8 cellular contexts compared by ENCODE assay signal in genomic region chr2:169694894-169695260, GRCh38. TPM values are rescaled to one million over a fixed set of nuclear protein-coding genes. Genes with fewer than 3 reads are reported as not detected.
DNase-seq lines count a peak whose midpoint lies in the region; ATAC-seq and TF ChIP-seq lines count a peak whose summit lies in the region.
"Had no signal": no experiment of that assay in that cellular context is flagged by ENCODE, and none has a peak within 500 bp of the region (broad histone marks: within the 10 kb centered on the region; RNA-seq: fewer than 3 reads in every experiment).

No MANE protein-coding gene starts in this region.

- H3K27ac ChIP-seq in HEK293 (ENCODE audit: extremely low read depth, low read depth, low read length) (peak overlapping the region; percentile 63), hepatocyte (peak overlapping the region; percentile 89), smooth muscle cell (ENCODE audit: low read depth) (peak overlapping the region; percentile 81)

- H2AFZ ChIP-seq in hepatocyte (peak overlapping the region; percentile 64), smooth muscle cell (ENCODE audit: low read depth) (peak overlapping the region; percentile 76)

- WGBS in hepatocyte (ENCODE audit: low lambda C conversion rate, missing lambda C conversion rate): 55% methylated on average over 8 of the region's 8 CpGs
- 58% methylated on average over 8 of the region's 8 CpGs for WGBS in smooth muscle cell (ENCODE audit: low lambda C conversion rate)

- peak overlapping the region; percentile 87 for H3K4me2 ChIP-seq in hepatocyte
- peak overlapping the region; percentile 85 for H3K4me2 ChIP-seq in smooth muscle cell

- H3K9me3 ChIP-seq in HEK293 (ENCODE audit: control insufficient read depth, insufficient read depth, low read depth, low read length): no peaks in the 10 kb centered on the region
- H3K9me3 ChIP-seq in hepatocyte (ENCODE audit: low read depth): no peaks in the 10 kb centered on the region
- no peaks in the 10 kb centered on the region for H3K9me3 ChIP-seq in smooth muscle cell (replicated peaks; ENCODE audit: low read depth)

- H3K4me1 ChIP-seq in HEK293 (ENCODE audit: control insufficient read depth, insufficient read depth, low read length): no peaks in the 10 kb centered on the region; the same call in 1 of the 2 replicates
- no peaks in the 10 kb centered on the region for H3K4me1 ChIP-seq in hepatocyte (ENCODE audit: insufficient read depth)
- H3K4me1 ChIP-seq in smooth muscle cell (ENCODE audit: low read depth): peaks cover 3% of the 10 kb centered on the region

- peaks cover 3% of the 10 kb centered on the region for H3F3A ChIP-seq in smooth muscle cell (ENCODE audit: low read depth)

- TF ChIP-seq CTCF in HEK293 (tag by site-specific recombination; IDR thresholded peaks at IDR 0.05) (no peak), WI38 (IDR thresholded peaks at IDR 0.05; ENCODE audit: low read depth, low read length) (no peak), hepatocyte (IDR thresholded peaks at IDR 0.05; ENCODE audit: poor library complexity) (no peak), smooth muscle cell (IDR thresholded peaks at IDR 0.05; ENCODE audit: borderline replicate concordance, insufficient read depth, poor library complexity, severe bottlenecking) (no peak)

- H3K36me3 ChIP-seq in HEK293 (ENCODE audit: control insufficient read depth in 2 of 2, insufficient read depth in 1 of 2, low read length in 2 of 2): peaks cover 8 to 17% of the 10 kb centered on the region in 2 experiments; a peak in 2 of 3 replicates
- H3K36me3 ChIP-seq in hepatocyte (replicated peaks; ENCODE audit: insufficient read depth, low read depth): no peaks in the 10 kb centered on the region
- no peaks in the 10 kb centered on the region for H3K36me3 ChIP-seq in smooth muscle cell (ENCODE audit: low read depth)

- POLR2A ChIA-PET in HEK293 (lab: Yijun Ruan, JAX): interaction anchor here (0.9 to 1.8 kb wide), 4 partner anchors 32 to 110 kb away, joined by 3 to 6 read pairs (median 4); partner anchors contain the start of gene PPIG

- H3K27me3 ChIP-seq in hepatocyte (no peaks in the 10 kb centered on the region), smooth muscle cell (ENCODE audit: low read depth) (no peaks in the 10 kb centered on the region)

- H4K20me1 ChIP-seq in hepatocyte (ENCODE audit: insufficient read depth, poor library complexity, severe bottlenecking): no peaks in the 10 kb centered on the region
- no peaks in the 10 kb centered on the region for H4K20me1 ChIP-seq in smooth muscle cell (ENCODE audit: low read depth)

- H3K79me2 ChIP-seq in hepatocyte (peaks cover 4% of the 10 kb centered on the region), smooth muscle cell (ENCODE audit: low read depth) (no peaks in the 10 kb centered on the region)

- H3K9ac ChIP-seq in smooth muscle cell (ENCODE audit: low read depth): peak overlapping the region; percentile 92

- CTCF ChIA-PET in HEK293 (lab: Yijun Ruan, JAX): no interaction called here

- DNase-seq in hepatocyte (ENCODE audit: low spot score) (no peak), smooth muscle cell (lab: John Stamatoyannopoulos, UW; ENCODE audit: unreplicated experiment) (no peak), head of caudate nucleus (no peak)

- no peaks in the 10 kb centered on the region for H3K9me2 ChIP-seq in hepatocyte (replicated peaks; ENCODE audit: insufficient read depth)

- ATAC-seq in GM21381 (IDR thresholded peaks at IDR 0.05; ENCODE audit: unreplicated experiment): no peak
- no peak for ATAC-seq in GM18873 (IDR thresholded peaks at IDR 0.05; ENCODE audit: low FRiP score, unreplicated experiment)

- H3K4me3 ChIP-seq in HEK293 (ENCODE audit: low read depth, low read length) (peak overlapping the region; percentile 87), WI38 (ENCODE audit: low read depth, low read length) (peak overlapping the region; percentile 90), hepatocyte (peak overlapping the region; percentile 45), smooth muscle cell (peak overlapping the region; percentile 83)

- intact Hi-C loops in head of caudate nucleus (cut with DNase I): loop anchor here (10.0 kb wide), 1 partner anchor 50 kb away; no protein-coding TSS in a partner anchor

TF ChIP-seq in HEK293, 187 proteins besides CTCF, POLR2A, EP300 and RAD21 (continues in another document):
- TF ChIP-seq PRDM6 (tag by site-specific recombination; IDR thresholded peaks at IDR 0.05): no peak
- no peak for TF ChIP-seq ZNF426 (tag by site-specific recombination; IDR thresholded peaks at IDR 0.05)
- no peak for TF ChIP-seq ZNF777 (tag by site-specific recombination; IDR thresholded peaks at IDR 0.05; ENCODE audit: borderline replicate concordance)
- no peak for TF ChIP-seq ZNF148 (tag by site-specific recombination; IDR thresholded peaks at IDR 0.05; ENCODE audit: borderline replicate concordance)
- TF ChIP-seq, protein P1, sequence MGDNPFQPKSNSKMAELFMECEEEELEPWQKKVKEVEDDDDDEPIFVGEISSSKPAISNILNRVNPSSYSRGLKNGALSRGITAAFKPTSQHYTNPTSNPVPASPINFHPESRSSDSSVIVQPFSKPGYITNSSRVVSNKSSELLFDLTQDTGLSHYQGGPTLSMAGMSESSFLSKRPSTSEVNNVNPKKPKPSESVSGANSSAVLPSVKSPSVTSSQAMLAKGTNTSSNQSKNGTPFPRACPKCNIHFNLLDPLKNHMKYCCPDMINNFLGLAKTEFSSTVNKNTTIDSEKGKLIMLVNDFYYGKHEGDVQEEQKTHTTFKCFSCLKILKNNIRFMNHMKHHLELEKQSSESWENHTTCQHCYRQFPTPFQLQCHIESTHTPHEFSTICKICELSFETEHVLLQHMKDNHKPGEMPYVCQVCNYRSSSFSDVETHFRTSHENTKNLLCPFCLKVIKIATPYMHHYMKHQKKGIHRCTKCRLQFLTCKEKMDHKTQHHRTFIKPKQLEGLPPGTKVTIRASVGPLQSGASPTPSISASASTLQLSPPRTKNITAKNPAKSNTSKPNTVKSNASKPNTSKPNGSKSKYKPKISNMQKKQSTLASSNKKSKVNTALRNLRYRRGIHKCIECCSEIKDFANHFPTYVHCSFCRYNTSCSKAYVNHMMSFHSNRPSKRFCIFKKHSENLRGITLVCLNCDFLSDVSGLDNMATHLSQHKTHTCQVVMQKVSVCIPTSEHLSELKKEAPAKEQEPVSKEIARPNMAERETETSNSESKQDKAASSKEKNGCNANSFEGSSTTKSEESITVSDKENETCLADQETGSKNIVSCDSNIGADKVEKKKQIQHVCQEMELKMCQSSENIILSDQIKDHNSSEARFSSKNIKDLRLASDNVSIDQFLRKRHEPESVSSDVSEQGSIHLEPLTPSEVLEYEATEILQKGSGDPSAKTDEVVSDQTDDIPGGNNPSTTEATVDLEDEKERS (tag by site-specific recombination; IDR thresholded peaks at IDR 0.05): no peak
- no peak for TF ChIP-seq ZBTB20 (tag by site-specific recombination; IDR thresholded peaks at IDR 0.05)
- TF ChIP-seq HOXC10 (CRISPR knock-in tag; IDR thresholded peaks at IDR 0.05): no peak
- TF ChIP-seq ZNF521 (tag by site-specific recombination; IDR thresholded peaks at IDR 0.05): no peak
- no peak for TF ChIP-seq ZNF677 (tag by site-specific recombination; IDR thresholded peaks at IDR 0.05)

RNA-seq across cellular contexts. Expression of gene PHOSPHO2, which starts 0.6 kb away (rescaled TPM):
- total RNA-seq in hepatocyte: 7.2 and 8.1 TPM in 2 replicates
- 8.5 and 8.7 TPM in 2 replicates for polyA plus RNA-seq in hepatocyte
- 0.45 and 1.4 TPM in 2 replicates for total RNA-seq in smooth muscle cell
- 0.74 and 0.86 TPM in 2 replicates for polyA plus RNA-seq in smooth muscle cell

RNA-seq across cellular contexts. Expression of gene CFAP210, which starts 0.7 kb away (rescaled TPM):
- total RNA-seq in hepatocyte (0.12 TPM in 1 of 2 replicates, not detected in the other), smooth muscle cell (0.13 and 0.45 TPM in 2 replicates)
- polyA plus RNA-seq in hepatocyte (0.13 and 0.30 TPM in 2 replicates), smooth muscle cell (not detected in 2 replicates)
- total RNA-seq: glomerular endothelial cell had no signal

RNA-seq across cellular contexts. Expression of gene KLHL23, which starts 38.8 kb away (rescaled TPM):
- total RNA-seq in hepatocyte: 12.9 and 16.1 TPM in 2 replicates
- 5.8 and 6.9 TPM in 2 replicates for polyA plus RNA-seq in hepatocyte
- 1.1 and 2.9 TPM in 2 replicates for total RNA-seq in smooth muscle cell
- polyA plus RNA-seq in smooth muscle cell: 1.2 and 2.3 TPM in 2 replicates
